ENCODE assay signal across 1 cellular context in genomic region chr1:157134442-157134841, GRCh38.
TF ChIP-seq lines count a peak whose summit lies in the region.

No MANE protein-coding gene starts in this region.

TF ChIP-seq in HepG2, 621 proteins besides CTCF, POLR2A, EP300 and RAD21:
- TF ChIP-seq HES4 (CRISPR knock-in tag; IDR thresholded peaks at IDR 0.05; ENCODE audit: borderline replicate concordance) (no peak), ZNF7 (CRISPR knock-in tag; IDR thresholded peaks at IDR 0.05) (peak; percentile 78)
